1 cellular context compared by ENCODE assay signal in genomic region chr17:65101371-65101770, GRCh38.
TF ChIP-seq lines count a peak whose summit lies in the region.

No MANE protein-coding gene starts in this region.

TF ChIP-seq in H1, 55 proteins besides CTCF, POLR2A, EP300 and RAD21:
- TF ChIP-seq CHD2 (IDR thresholded peaks at IDR 0.05; ENCODE audit: low read length) (no peak), RFX5 (IDR thresholded peaks at IDR 0.05; ENCODE audit: borderline replicate concordance, low read depth, low read length) (no peak), BACH1 (IDR thresholded peaks at IDR 0.05; ENCODE audit: low read length) (no peak), CBX8 (IDR thresholded peaks at IDR 0.05; ENCODE audit: borderline replicate concordance, low read depth, low read length) (no peak), SAP30 (IDR thresholded peaks at IDR 0.05; ENCODE audit: insufficient read depth, insufficient replicate concordance, low read length) (no peak), JUN (IDR thresholded peaks at IDR 0.05; ENCODE audit: low read depth, low read length) (no peak), POU5F1 (IDR thresholded peaks at IDR 0.05; ENCODE audit: low read depth, low read length) (no peak), ZNF274 (IDR thresholded peaks at IDR 0.05; ENCODE audit: borderline replicate concordance, extremely low read depth, low read length) (no peak), MAFK (IDR thresholded peaks at IDR 0.05; ENCODE audit: low read depth, low read length) (no peak), KDM1A (IDR thresholded peaks at IDR 0.05; ENCODE audit: borderline replicate concordance, low read length) (no peak), JUND (IDR thresholded peaks at IDR 0.05; ENCODE audit: low read length) (no peak), TCF12 (IDR thresholded peaks at IDR 0.05; ENCODE audit: low read depth, low read length) (no peak), PHF8 (conservative IDR thresholded peaks at IDR 0.05; ENCODE audit: low read depth, low read length) (no peak), CEBPB (IDR thresholded peaks at IDR 0.05; ENCODE audit: low read depth, low read length) (no peak), GTF2F1 (IDR thresholded peaks at IDR 0.05; ENCODE audit: borderline replicate concordance, low read depth, low read length) (no peak), FOSL1 (IDR thresholded peaks at IDR 0.05; ENCODE audit: insufficient read depth, low read depth, low read length) (no peak), SP2 (IDR thresholded peaks at IDR 0.05; ENCODE audit: low read length) (no peak)
- TF ChIP-seq, protein P1, sequence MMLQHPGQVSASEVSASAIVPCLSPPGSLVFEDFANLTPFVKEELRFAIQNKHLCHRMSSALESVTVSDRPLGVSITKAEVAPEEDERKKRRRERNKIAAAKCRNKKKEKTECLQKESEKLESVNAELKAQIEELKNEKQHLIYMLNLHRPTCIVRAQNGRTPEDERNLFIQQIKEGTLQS (IDR thresholded peaks at IDR 0.05; ENCODE audit: insufficient read depth, low read depth, low read length): no peak
